In genomic region chr10:129760003-129760315, GRCh38 we compare ENCODE assay signal across 21 cellular contexts.
A peak's percentile ranks its signal among the peaks of the same experiment; 100 is the strongest.
DNase-seq lines count a peak whose midpoint lies in the region; ATAC-seq and TF ChIP-seq lines count a peak whose summit lies in the region.
"Had no signal": no experiment of that assay in that cellular context is flagged by ENCODE, and none has a peak within 500 bp of the region (broad histone marks: within the 10 kb centered on the region; RNA-seq: fewer than 3 reads in every experiment).

No MANE protein-coding gene starts in this region.

- H3K4me3 ChIP-seq in left ventricle myocardium inferior: no peak overlapping the region
- H3K4me3 ChIP-seq in uterus: no peak overlapping the region
- H3K4me3 ChIP-seq: BLaER1 treated with 17β-estradiol and CSF1 and Interleukin-3, amounts not matched to agents 10 nM and 100 nM; cardiac muscle cell had no signal

- H3K36me3 ChIP-seq in left ventricle myocardium inferior (peaks cover 18% of the 10 kb centered on the region), uterus (no peaks in the 10 kb centered on the region)
- H3K36me3 ChIP-seq: cardiac muscle cell had no signal

- H3K4me3 Mint-ChIP-seq in osteocyte (ENCODE audit: unreplicated experiment): no peak overlapping the region
- H3K4me3 Mint-ChIP-seq in activated T-helper 1 cell treated with anti-CD3 and anti-CD28 coated beads, Interleukin-12 subunit alpha, Interleukin-12 subunit beta, Interleukin-2, Interleukin-4 antibody, amounts not matched to agents 30 ng/mL and 10 ng/mL and 1 ng/mL, durations not matched to agents 14 hours and 24 hours and 36 hours: no peak overlapping the region
- H3K4me3 Mint-ChIP-seq: activated CD8-positive, alpha-beta T cell treated with anti-CD3 and anti-CD28 coated beads for 36 hours; activated naive CD4-positive, alpha-beta T cell treated with anti-CD3 and anti-CD28 coated beads for 36 hours; activated T-cell treated with anti-CD3 and anti-CD28 coated beads, Interleukin-2, amount 50 U/mL, for 4 hours; dendritic cell treated with granulocyte-macrophage colony-stimulating factor and Interleukin-4, amounts not matched to agents 40 ng/mL and 50 ng/mL, for 4 days; nephron; WTC11 had no signal

- TF ChIP-seq CTCF in left ventricle myocardium inferior (IDR thresholded peaks at IDR 0.05; ENCODE audit: borderline replicate concordance): no peak
- TF ChIP-seq CTCF in osteocyte (IDR thresholded peaks at IDR 0.05): no peak
- TF ChIP-seq CTCF in uterus (IDR thresholded peaks at IDR 0.05): no peak

- H3K4me1 ChIP-seq in left ventricle myocardium inferior (peaks cover 13% of the 10 kb centered on the region), uterus (no peaks in the 10 kb centered on the region)
- H3K4me1 ChIP-seq: Caco-2 had no signal

- DNase-seq in Right ventricle myocardium superior: peak; percentile 27
- no peak for DNase-seq in left ventricle myocardium inferior
- DNase-seq in islet precursor cell: peak; percentile 22
- DNase-seq in osteocyte (ENCODE audit: extremely low spot score, unreplicated experiment): peak; percentile 79
- peak; percentile 3 to 5 for DNase-seq in uterus
- no peak for DNase-seq in activated T-helper 1 cell treated with anti-CD3 and anti-CD28 coated beads, Interleukin-12 subunit alpha, Interleukin-12 subunit beta, Interleukin-2, Interleukin-4 antibody, amounts not matched to agents 30 ng/mL and 10 ng/mL and 1 ng/mL, durations not matched to agents 14 hours and 24 hours and 36 hours (ENCODE audit: low spot score)
- no peak for DNase-seq in COLO829 (ENCODE audit: low spot score)
- DNase-seq: activated CD8-positive, alpha-beta T cell treated with anti-CD3 and anti-CD28 coated beads for 36 hours; activated naive CD4-positive, alpha-beta T cell treated with anti-CD3 and anti-CD28 coated beads for 36 hours; activated T-cell treated with anti-CD3 and anti-CD28 coated beads, Interleukin-2, amount 50 U/mL, for 4 hours; anterior cingulate cortex; midbrain; NCI-H1436 treated with DMSO at 0.1 percent for 48 hours; NCI-H510A had no signal

- H3K9me3 Mint-ChIP-seq in osteocyte (ENCODE audit: unreplicated experiment): no peaks in the 10 kb centered on the region
- no peaks in the 10 kb centered on the region for H3K9me3 Mint-ChIP-seq in activated T-helper 1 cell treated with anti-CD3 and anti-CD28 coated beads, Interleukin-12 subunit alpha, Interleukin-12 subunit beta, Interleukin-2, Interleukin-4 antibody, amounts not matched to agents 30 ng/mL and 10 ng/mL and 1 ng/mL, durations not matched to agents 14 hours and 24 hours and 36 hours
- H3K9me3 Mint-ChIP-seq: activated CD8-positive, alpha-beta T cell treated with anti-CD3 and anti-CD28 coated beads for 36 hours; activated naive CD4-positive, alpha-beta T cell treated with anti-CD3 and anti-CD28 coated beads for 36 hours; activated T-cell treated with anti-CD3 and anti-CD28 coated beads, Interleukin-2, amount 50 U/mL, for 4 hours; dendritic cell treated with granulocyte-macrophage colony-stimulating factor and Interleukin-4, amounts not matched to agents 40 ng/mL and 50 ng/mL, for 4 days had no signal

- intact Hi-C loops in Right ventricle myocardium superior (cut with DNase I): no loop called here
- intact Hi-C loops in left ventricle myocardium inferior (cut with micrococcal nuclease): no loop called here
- intact Hi-C loops in uterus (cut with DNase I; ENCODE audit: low total_unique reads): no loop called here
- intact Hi-C loops in activated T-helper 1 cell treated with anti-CD3 and anti-CD28 coated beads, Interleukin-12 subunit alpha, Interleukin-12 subunit beta, Interleukin-2, Interleukin-4 antibody, amounts not matched to agents 30 ng/mL and 10 ng/mL and 1 ng/mL, durations not matched to agents 14 hours and 24 hours and 36 hours (cut with micrococcal nuclease): no loop called here

- H3K27ac Mint-ChIP-seq in osteocyte (ENCODE audit: unreplicated experiment): no peak overlapping the region
- H3K27ac Mint-ChIP-seq in activated T-helper 1 cell treated with anti-CD3 and anti-CD28 coated beads, Interleukin-12 subunit alpha, Interleukin-12 subunit beta, Interleukin-2, Interleukin-4 antibody, amounts not matched to agents 30 ng/mL and 10 ng/mL and 1 ng/mL, durations not matched to agents 14 hours and 24 hours and 36 hours: no peak overlapping the region
- H3K27ac Mint-ChIP-seq: activated CD8-positive, alpha-beta T cell treated with anti-CD3 and anti-CD28 coated beads for 36 hours; activated naive CD4-positive, alpha-beta T cell treated with anti-CD3 and anti-CD28 coated beads for 36 hours; dendritic cell treated with granulocyte-macrophage colony-stimulating factor and Interleukin-4, amounts not matched to agents 40 ng/mL and 50 ng/mL, for 4 days; nephron; WTC11 had no signal

- no peaks in the 10 kb centered on the region for H3K27me3 Mint-ChIP-seq in osteocyte (ENCODE audit: unreplicated experiment)
- H3K27me3 Mint-ChIP-seq in activated T-helper 1 cell treated with anti-CD3 and anti-CD28 coated beads, Interleukin-12 subunit alpha, Interleukin-12 subunit beta, Interleukin-2, Interleukin-4 antibody, amounts not matched to agents 30 ng/mL and 10 ng/mL and 1 ng/mL, durations not matched to agents 14 hours and 24 hours and 36 hours (ENCODE audit: insufficient read depth): no peaks in the 10 kb centered on the region
- H3K27me3 Mint-ChIP-seq: activated CD8-positive, alpha-beta T cell treated with anti-CD3 and anti-CD28 coated beads for 36 hours had no signal

- no peak for TF ChIP-seq POLR2A in uterus (IDR thresholded peaks at IDR 0.05)

- H3K36me3 Mint-ChIP-seq in osteocyte (ENCODE audit: unreplicated experiment): no peaks in the 10 kb centered on the region
- no peaks in the 10 kb centered on the region for H3K36me3 Mint-ChIP-seq in activated T-helper 1 cell treated with anti-CD3 and anti-CD28 coated beads, Interleukin-12 subunit alpha, Interleukin-12 subunit beta, Interleukin-2, Interleukin-4 antibody, amounts not matched to agents 30 ng/mL and 10 ng/mL and 1 ng/mL, durations not matched to agents 14 hours and 24 hours and 36 hours (ENCODE audit: low read depth)

- H3K4me1 Mint-ChIP-seq in osteocyte (ENCODE audit: unreplicated experiment): no peaks in the 10 kb centered on the region
- H3K4me1 Mint-ChIP-seq in activated T-helper 1 cell treated with anti-CD3 and anti-CD28 coated beads, Interleukin-12 subunit alpha, Interleukin-12 subunit beta, Interleukin-2, Interleukin-4 antibody, amounts not matched to agents 30 ng/mL and 10 ng/mL and 1 ng/mL, durations not matched to agents 14 hours and 24 hours and 36 hours (ENCODE audit: low read depth): peaks cover 13% of the 10 kb centered on the region

- H3K27me3 ChIP-seq in left ventricle myocardium inferior (ENCODE audit: low read depth) (no peaks in the 10 kb centered on the region), uterus (no peaks in the 10 kb centered on the region)
- H3K27me3 ChIP-seq: BLaER1 treated with 17β-estradiol and CSF1 and Interleukin-3, amounts not matched to agents 10 nM and 100 nM; cardiac muscle cell had no signal

- no peak for ATAC-seq in Right ventricle myocardium superior (ENCODE audit: poor library complexity)
- ATAC-seq: activated CD8-positive, alpha-beta T cell treated with anti-CD3 and anti-CD28 coated beads for 36 hours; activated T-cell treated with anti-CD3 and anti-CD28 coated beads, Interleukin-2, amount 50 U/mL, for 4 hours; WTC11 had no signal

- H3K9me3 ChIP-seq in left ventricle myocardium inferior (replicated peaks) (no peaks in the 10 kb centered on the region), uterus (no peaks in the 10 kb centered on the region)
- H3K9me3 ChIP-seq: Caco-2 had no signal

- no peak overlapping the region for H3K27ac ChIP-seq in left ventricle myocardium inferior (replicated peaks)
- H3K27ac ChIP-seq in uterus: no peak overlapping the region
- H3K27ac ChIP-seq: BLaER1 treated with 17β-estradiol and CSF1 and Interleukin-3, amounts not matched to agents 10 nM and 100 nM; cardiac muscle cell; KMS-11 had no signal

Comparison
In these comparisons a context has a peak if more than half of its experiments do, and no peak if none do; other contexts are left out.
1. DNase-seq: peak in Right ventricle myocardium superior (single experiment), islet precursor cell (single experiment), osteocyte (single experiment) and uterus (2 of 2); none in left ventricle myocardium inferior (single experiment), activated T-helper 1 cell treated with anti-CD3 and anti-CD28 coated beads, Interleukin-12 subunit alpha, Interleukin-12 subunit beta, Interleukin-2, Interleukin-4 antibody, amounts not matched to agents 30 ng/mL and 10 ng/mL and 1 ng/mL, durations not matched to agents 14 hours and 24 hours and 36 hours (single experiment) and COLO829 (single experiment).